ENCODE assay signal across 9 cellular contexts in the genomic region with DNA sequence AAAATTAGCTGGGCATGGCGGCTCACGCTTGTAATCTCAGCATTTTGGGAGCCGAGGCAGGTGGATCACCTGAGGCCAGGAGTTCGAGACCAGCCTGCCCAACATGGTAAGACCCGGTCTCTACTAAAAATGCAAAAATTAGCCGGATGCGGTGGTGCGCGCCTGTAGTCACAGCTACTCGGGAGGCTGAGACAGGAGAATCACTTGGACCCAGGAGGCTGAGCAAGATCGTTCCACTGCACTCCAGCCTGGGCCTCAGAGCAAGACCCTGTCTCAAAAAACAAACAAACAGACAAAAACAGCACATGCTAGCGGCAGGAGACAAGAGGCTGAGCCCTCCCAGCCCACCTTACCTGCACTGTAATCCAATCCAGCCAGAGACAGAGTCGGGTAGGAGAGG. TPM values are rescaled to one million over a fixed set of nuclear protein-coding genes. Genes with fewer than 3 reads are reported as not detected.
DNase-seq lines count a peak whose midpoint lies in the region; TF ChIP-seq lines count a peak whose summit lies in the region.
"Had no signal": no experiment of that assay in that cellular context is flagged by ENCODE, and none has a peak within 500 bp of the region (broad histone marks: within the 10 kb centered on the region; RNA-seq: fewer than 3 reads in every experiment).

No MANE protein-coding gene starts in this region.

- H3K9me2 ChIP-seq in SU-DHL-6 (replicated peaks; ENCODE audit: insufficient read depth, low read length): no peaks in the 10 kb centered on the region

- peaks cover 28 to 41% (median 39%) of the 10 kb centered on the region in 3 donors for H3K4me1 ChIP-seq in skeletal muscle tissue (ENCODE audit: control insufficient read depth in 3 of 3, insufficient read depth in 3 of 3, low read length in 3 of 3)

- no peaks in the 10 kb centered on the region for H3F3A ChIP-seq in SU-DHL-6 (ENCODE audit: insufficient read depth)

- H3K27ac ChIP-seq in SU-DHL-6 (ENCODE audit: low read depth, low read length) (no peak overlapping the region), skeletal muscle tissue (ENCODE audit: low read depth, low read length) (peak overlapping the region; percentile 23)

- no peaks in the 10 kb centered on the region for H3K36me3 ChIP-seq in H7 (replicated peaks; ENCODE audit: control insufficient read depth, insufficient read depth, low read length)
- H3K36me3 ChIP-seq in SU-DHL-6 (ENCODE audit: low read length): no peaks in the 10 kb centered on the region
- peaks cover 4 to 14% (median 5%) of the 10 kb centered on the region in 3 donors for H3K36me3 ChIP-seq in skeletal muscle tissue (ENCODE audit: control insufficient read depth in 3 of 3, insufficient read depth in 3 of 3, low read length in 3 of 3)

- H3K4me3 ChIP-seq in H7 (ENCODE audit: insufficient read depth, low read depth, low read length) (peak overlapping the region; percentile 72; the same call in 1 of the 2 replicates), SU-DHL-6 (ENCODE audit: insufficient read depth, low read length, poor library complexity, severe bottlenecking) (peak overlapping the region; percentile 67), fibroblast of pulmonary artery (replicated peaks; ENCODE audit: low read depth, low read length) (peak overlapping the region; percentile 83), skeletal muscle tissue (ENCODE audit: low read length in 3 of 3) (peak overlapping the region in 2 of 3 donors; percentile 79 to 91)

- H3K9me3 ChIP-seq in SU-DHL-6 (ENCODE audit: insufficient read depth, low read length): no peaks in the 10 kb centered on the region
- H3K9me3 ChIP-seq in skeletal muscle tissue (ENCODE audit: control insufficient read depth in 3 of 3, low read length in 3 of 3): no peaks in the 10 kb centered on the region

- peak overlapping the region; percentile 77 for H3K4me2 ChIP-seq in SU-DHL-6 (ENCODE audit: low read depth, low read length, poor library complexity, severe bottlenecking)

- H3K79me2 ChIP-seq in SU-DHL-6 (ENCODE audit: insufficient read depth, low read length): peaks cover 26% of the 10 kb centered on the region

- no peak for TF ChIP-seq CTCF in SU-DHL-6 (IDR thresholded peaks at IDR 0.05; ENCODE audit: insufficient read depth, low read length, poor library complexity, severe bottlenecking)
- no peak for TF ChIP-seq CTCF in fibroblast of pulmonary artery (IDR thresholded peaks at IDR 0.05; ENCODE audit: low read length, missing control alignments)

- H3K9ac ChIP-seq in SU-DHL-6 (ENCODE audit: low read length): peak overlapping the region; percentile 59
- H3K9ac ChIP-seq in skeletal muscle tissue (ENCODE audit: low read depth in 1 of 3, low read length in 3 of 3): peak overlapping the region in 1 of 3 donors; percentile 70

- H4K20me1 ChIP-seq in SU-DHL-6 (ENCODE audit: low read depth, low read length): no peaks in the 10 kb centered on the region

- peak; percentile 60 for DNase-seq in H7
- no peak for DNase-seq in fibroblast of pulmonary artery (ENCODE audit: low read depth)
- DNase-seq in nucleus accumbens (lab: John Stamatoyannopoulos, UW): no peak
- no peak for DNase-seq in NCI-H748 (lab: John Stamatoyannopoulos, UW; ENCODE audit: unreplicated experiment)
- DNase-seq in GF-D8 (lab: John Stamatoyannopoulos, UW): no peak
- DNase-seq: anterior cingulate cortex, SHP77 treated with DMSO at 0.1 percent for 48 hours had no signal

- H2AFZ ChIP-seq in SU-DHL-6 (ENCODE audit: low read depth, low read length, severe bottlenecking): peak overlapping the region; percentile 40

- H3K27me3 ChIP-seq in H7 (ENCODE audit: control insufficient read depth, insufficient read depth, low read length) (no peaks in the 10 kb centered on the region), SU-DHL-6 (ENCODE audit: low read length) (no peaks in the 10 kb centered on the region), skeletal muscle tissue (ENCODE audit: control insufficient read depth in 3 of 3, insufficient read depth in 3 of 3, low read length in 3 of 3) (no peaks in the 10 kb centered on the region)

RNA-seq across cellular contexts. Expression of a gene that starts 1.1 kb away (rescaled TPM):
- 41.3 and 42.5 TPM in 2 replicates for total RNA-seq in H7 (2014; rRNA removed; shearing (Covaris generic))
- total RNA-seq in skeletal muscle tissue: 5.2 TPM

RNA-seq across cellular contexts. Expression of a gene that starts 30.8 kb away (rescaled TPM):
- 13.6 and 14.9 TPM in 2 replicates for total RNA-seq in H7 (2014; rRNA removed; shearing (Covaris generic))
- 27.1 TPM for total RNA-seq in skeletal muscle tissue

RNA-seq across cellular contexts. Expression of a gene that starts 31.4 kb away (rescaled TPM):
- 160 and 166 TPM in 2 replicates for total RNA-seq in H7 (2014; rRNA removed; shearing (Covaris generic))
- 66.8 TPM for total RNA-seq in skeletal muscle tissue

RNA-seq across cellular contexts. Expression of a gene that starts 43.4 kb away (rescaled TPM):
- total RNA-seq in H7 (2014; rRNA removed; shearing (Covaris generic)): 26.4 and 33.8 TPM in 2 replicates
- 12.0 TPM for total RNA-seq in skeletal muscle tissue

RNA-seq across cellular contexts. Expression of a gene that starts 51.7 kb away (rescaled TPM):
- total RNA-seq in H7 (2014; rRNA removed; shearing (Covaris generic)): 79.1 and 80.1 TPM in 2 replicates
- 25.1 TPM for total RNA-seq in skeletal muscle tissue
